In genomic region chrX:24333371-24333770, GRCh38 we compare ENCODE assay signal across 30 cellular contexts. TPM values are rescaled to one million over a fixed set of nuclear protein-coding genes. Genes with fewer than 3 reads are reported as not detected.
DNase-seq lines count a peak whose midpoint lies in the region; ATAC-seq, FAIRE-seq and TF ChIP-seq lines count a peak whose summit lies in the region.
"Had no signal": no experiment of that assay in that cellular context is flagged by ENCODE, and none has a peak within 500 bp of the region (broad histone marks: within the 10 kb centered on the region; RNA-seq: fewer than 3 reads in every experiment).

No MANE protein-coding gene starts in this region.

- intact Hi-C loops in PC-3 (cut with micrococcal nuclease): no loop called here

- H3K4me3 ChIP-seq in PC-3 (ENCODE audit: low read length): no peak overlapping the region
- H3K4me3 ChIP-seq: BLaER1, GM23338, PC-9, SJSA1 had no signal

- H3K27ac Mint-ChIP-seq in nephron (peak overlapping the region; percentile 57 to 92 (median 91)), T-helper 17 cell (no peak overlapping the region)
- H3K27ac Mint-ChIP-seq: CD4-positive, CD25-positive, alpha-beta regulatory T cell; GM23338; H9 had no signal

- BruUV-seq in PC-3 (replicated peaks; lab: Mats Ljungman, UMichigan): no TSS peak

- H3K79me2 ChIP-seq in PC-3 (ENCODE audit: low read length): no peaks in the 10 kb centered on the region

- H3K4me1 ChIP-seq in PC-3 (ENCODE audit: insufficient read depth, low read length): no peaks in the 10 kb centered on the region
- H3K4me1 ChIP-seq: SJSA1 had no signal

- no peaks in the 10 kb centered on the region for H3K9me2 ChIP-seq in PC-3 (replicated peaks; ENCODE audit: low read length)

- no peaks in the 10 kb centered on the region for H3F3A ChIP-seq in PC-3 (ENCODE audit: low read length, unreplicated experiment)

- no peak overlapping the region for H3K9ac ChIP-seq in PC-3 (ENCODE audit: low read length)
- H3K9ac ChIP-seq: BLaER1 had no signal

- FAIRE-seq in RCC 7860 (lab: Jason Lieb, UNC): no peak
- FAIRE-seq: HepG2 had no signal

- H3K4me3 Mint-ChIP-seq in nephron (no peak overlapping the region), T-helper 17 cell (no peak overlapping the region)
- H3K4me3 Mint-ChIP-seq: CD4-positive, CD25-positive, alpha-beta regulatory T cell; GM23338; H9 had no signal

- no peak overlapping the region for H3K4me2 ChIP-seq in PC-3 (ENCODE audit: low read length)
- H3K4me2 ChIP-seq: BLaER1, GM23338, PC-9 had no signal

- DNase-seq in A172 (ENCODE audit: low spot score) (peak; percentile 52), PC-3 (no peak), dedifferentiated amniotic fluid mesenchymal stem cell (ENCODE audit: extremely low spot score) (peak; percentile 42), T-helper 17 cell (no peak), RCC 7860 (ENCODE audit: low spot score) (no peak), GM10266 (ENCODE audit: extremely low spot score) (no peak)
- DNase-seq: 8988T; CD4-positive, CD25-positive, alpha-beta regulatory T cell; DMS153; DND-41; H9; Karpas-422; NCI-H1092 treated with DMSO at 0.1 percent for 48 hours; NCI-H1436; NCI-H187 treated with DMSO at 0.1 percent for 48 hours; NCI-H446; NCI-H524 treated with DMSO at 0.1 percent for 48 hours; NCI-H774; PC-9; Right ventricle myocardium superior; RPMI8226 had no signal

- POLR2A ChIA-PET in PC-3 (lab: Charles Lee; ENCODE audit: unreplicated experiment): no interaction called here

- H3K9me3 Mint-ChIP-seq in nephron: peaks cover 3% of the 10 kb centered on the region
- H3K9me3 Mint-ChIP-seq: GM23338 had no signal

- H3K27ac ChIP-seq in PC-3 (ENCODE audit: low read length): no peak overlapping the region
- H3K27ac ChIP-seq: BLaER1, PC-9, SJSA1 had no signal

- no peaks in the 10 kb centered on the region for H3K9me3 ChIP-seq in PC-3 (ENCODE audit: low read length)
- no peaks in the 10 kb centered on the region for H3K9me3 ChIP-seq in T-helper 17 cell (ENCODE audit: control insufficient read depth, low read length, poor library complexity, severe bottlenecking)
- H3K9me3 ChIP-seq: SJSA1 had no signal

- ATAC-seq in PC-3 (peak; percentile 29), T-helper 17 cell (no peak), GM21723 (IDR thresholded peaks at IDR 0.05; ENCODE audit: unreplicated experiment) (no peak)
- ATAC-seq: GM23338, HepG2 had no signal

- no peaks in the 10 kb centered on the region for H4K20me1 ChIP-seq in PC-3 (ENCODE audit: low read length)
- H4K20me1 ChIP-seq: BLaER1 had no signal

- TF ChIP-seq CTCF in PC-3 (conservative IDR thresholded peaks at IDR 0.05; ENCODE audit: low read depth, low read length) (no peak), nephron (IDR thresholded peaks at IDR 0.05; ENCODE audit: unreplicated experiment in 3 of 3) (no peak), GM10266 (IDR thresholded peaks at IDR 0.05; ENCODE audit: control insufficient read depth, insufficient read depth, low read depth, missing control alignments) (no peak)

- no peaks in the 10 kb centered on the region for H3K36me3 Mint-ChIP-seq in nephron (ENCODE audit: low read depth)
- no peaks in the 10 kb centered on the region for H3K36me3 Mint-ChIP-seq in T-helper 17 cell (ENCODE audit: low read depth)
- H3K36me3 Mint-ChIP-seq: CD4-positive, CD25-positive, alpha-beta regulatory T cell had no signal

- no peak overlapping the region for H2AFZ ChIP-seq in PC-3 (ENCODE audit: low read length)
- H2AFZ ChIP-seq: GM23338, PC-9 had no signal

- H3K36me3 ChIP-seq in PC-3 (ENCODE audit: low read depth, low read length): no peaks in the 10 kb centered on the region
- H3K36me3 ChIP-seq: BLaER1, SJSA1 had no signal

- peaks cover 3% of the 10 kb centered on the region for H3K27me3 Mint-ChIP-seq in nephron (ENCODE audit: low read depth)
- H3K27me3 Mint-ChIP-seq in T-helper 17 cell: no peaks in the 10 kb centered on the region

- CTCF ChIA-PET in PC-3 (lab: Charles Lee): no interaction called here

- H3K27me3 ChIP-seq in PC-3 (ENCODE audit: low read length): no peaks in the 10 kb centered on the region
- H3K27me3 ChIP-seq: BLaER1, SJSA1 had no signal

- peaks cover 12% of the 10 kb centered on the region for H3K4me1 Mint-ChIP-seq in nephron
- H3K4me1 Mint-ChIP-seq in T-helper 17 cell: no peaks in the 10 kb centered on the region
- H3K4me1 Mint-ChIP-seq: CD4-positive, CD25-positive, alpha-beta regulatory T cell; GM23338; H9 had no signal

RNA-seq across cellular contexts. Expression of gene SUPT20HL2, which starts 19.5 kb away (rescaled TPM):
- not detected in 2 replicates for total RNA-seq in A172 (2014; rRNA removed; shearing (Covaris generic))
- total RNA-seq in PC-3 (2014; rRNA removed) (not detected in 2 replicates), T-helper 17 cell (not detected)
- total RNA-seq: CD4-positive, CD25-positive, alpha-beta regulatory T cell; G401; GM23338; H9; HepG2; HT1080; PC-9; Right ventricle myocardium superior; SJSA1 had no signal

RNA-seq across cellular contexts. Expression of gene SUPT20HL1, which starts 27.1 kb away (rescaled TPM):
- not detected in 2 replicates for total RNA-seq in A172 (2014; rRNA removed; shearing (Covaris generic))
- total RNA-seq in PC-3 (2014; rRNA removed) (not detected in 2 replicates), T-helper 17 cell (not detected)
- total RNA-seq: CD4-positive, CD25-positive, alpha-beta regulatory T cell; G401; GM23338; H9; HepG2; HT1080; M059J; PC-9; Right ventricle myocardium superior; SJSA1 had no signal

Comparison
In these comparisons a context has a peak if more than half of its experiments do, and no peak if none do; other contexts are left out.
1. DNase-seq: peak in A172 (single experiment) and dedifferentiated amniotic fluid mesenchymal stem cell (single experiment); none in PC-3 (single experiment), T-helper 17 cell (0 of 3), RCC 7860 (single experiment) and GM10266 (single experiment).